ENCODE assay signal across 10 cellular contexts in genomic region chr7:100367676-100368613, GRCh38. TPM values are rescaled to one million over a fixed set of nuclear protein-coding genes. Genes with fewer than 3 reads are reported as not detected.
DNase-seq lines count a peak whose midpoint lies in the region; ATAC-seq, FAIRE-seq and TF ChIP-seq lines count a peak whose summit lies in the region.
"Had no signal": no experiment of that assay in that cellular context is flagged by ENCODE, and none has a peak within 500 bp of the region (broad histone marks: within the 10 kb centered on the region; RNA-seq: fewer than 3 reads in every experiment).

No MANE protein-coding gene starts in this region.

- H3K4me3 ChIP-seq in liver (ENCODE audit: low read depth in 1 of 3, low read length in 3 of 3) (no peak overlapping the region), thyroid gland (replicated peaks in 1 of 3) (no peak overlapping the region)
- H3K4me3 ChIP-seq: breast epithelium had no signal

- no peak for TF ChIP-seq RAD21 in liver (IDR thresholded peaks at IDR 0.05)

- no peak for TF ChIP-seq CTCF in activated CD8-positive, alpha-beta T cell treated with anti-CD3 and anti-CD28 coated beads for 36 hours (IDR thresholded peaks at IDR 0.05)
- TF ChIP-seq CTCF in liver (IDR thresholded peaks at IDR 0.05; ENCODE audit: low read depth, low read length, missing input control) (no peak), thyroid gland (IDR thresholded peaks at IDR 0.05) (no peak)

- no peaks in the 10 kb centered on the region for H3K9me3 Mint-ChIP-seq in activated T-cell treated with anti-CD3 and anti-CD28 coated beads, Interleukin-2, amount 50 U/mL, for 72 hours
- no peaks in the 10 kb centered on the region for H3K9me3 Mint-ChIP-seq in activated CD8-positive, alpha-beta T cell treated with anti-CD3 and anti-CD28 coated beads for 36 hours

- peak overlapping the region; percentile 51 to 64 for H3K27ac ChIP-seq in liver (ENCODE audit: low read depth in 1 of 2, low read length in 2 of 2)
- no peak overlapping the region for H3K27ac ChIP-seq in thyroid gland
- H3K27ac ChIP-seq: breast epithelium had no signal

- H3K36me3 ChIP-seq in liver (ENCODE audit: control insufficient read depth in 4 of 4, insufficient read depth in 3 of 4, low read depth in 1 of 4, low read length in 3 of 4) (peaks cover 0 to 7% (median 6%) of the 10 kb centered on the region in 4 donors), thyroid gland (no peaks in the 10 kb centered on the region)
- H3K36me3 ChIP-seq: breast epithelium had no signal

- no peak for TF ChIP-seq POLR2A in thyroid gland (IDR thresholded peaks at IDR 0.05)

- H3K9ac ChIP-seq in liver (ENCODE audit: low read depth in 1 of 2, low read length in 2 of 2) = no peak overlapping the region

- H3K27ac Mint-ChIP-seq in activated T-cell treated with anti-CD3 and anti-CD28 coated beads, Interleukin-2, amount 50 U/mL, for 72 hours = no peak overlapping the region
- peak overlapping the region; percentile 61 for H3K27ac Mint-ChIP-seq in activated CD8-positive, alpha-beta T cell treated with anti-CD3 and anti-CD28 coated beads for 36 hours

- ATAC-seq in activated T-cell treated with anti-CD3 and anti-CD28 coated beads, Interleukin-2, amount 50 U/mL, for 72 hours (replicated peaks in 1 of 2) = no peak
- ATAC-seq in activated CD8-positive, alpha-beta T cell treated with anti-CD3 and anti-CD28 coated beads for 36 hours = no peak

- intact Hi-C loops in activated CD8-positive, alpha-beta T cell treated with anti-CD3 and anti-CD28 coated beads for 36 hours (cut with micrococcal nuclease) = loop anchor here (5.0 kb wide), 1 partner anchor 34 kb away; no protein-coding TSS in a partner anchor
- intact Hi-C loops in thyroid gland (cut with DNase I) = no loop called here

- CTCF ChIA-PET in activated CD8-positive, alpha-beta T cell treated with anti-CD3 and anti-CD28 coated beads for 36 hours (lab: Charles Lee) = interaction anchor here (1.1 to 2.1 kb wide), 2 partner anchors 20 to 39 kb away, joined by 3 to 6 read pairs; no protein-coding TSS in a partner anchor

- H3K9me3 ChIP-seq in liver (ENCODE audit: control insufficient read depth in 4 of 4, low read length in 3 of 4) (no peaks in the 10 kb centered on the region), thyroid gland (no peaks in the 10 kb centered on the region)
- H3K9me3 ChIP-seq: breast epithelium had no signal

- FAIRE-seq in GM19239 (lab: Jason Lieb, UNC) = no peak

- H3K4me1 Mint-ChIP-seq in activated T-cell treated with anti-CD3 and anti-CD28 coated beads, Interleukin-2, amount 50 U/mL, for 72 hours (ENCODE audit: low read depth) = peaks cover 58% of the 10 kb centered on the region
- H3K4me1 Mint-ChIP-seq in activated CD8-positive, alpha-beta T cell treated with anti-CD3 and anti-CD28 coated beads for 36 hours (ENCODE audit: low read depth) = peaks cover 57% of the 10 kb centered on the region

- POLR2A ChIA-PET in activated CD8-positive, alpha-beta T cell treated with anti-CD3 and anti-CD28 coated beads for 36 hours (lab: Charles Lee) = interaction anchor here (0.6 to 1.4 kb wide), 6 partner anchors 9 to 82 kb away, joined by 3 to 5 read pairs (median 3); no protein-coding TSS in a partner anchor

- no peaks in the 10 kb centered on the region for H3K4me1 ChIP-seq in liver (ENCODE audit: control insufficient read depth in 4 of 4, insufficient read depth in 4 of 4, low read length in 3 of 4)
- H3K4me1 ChIP-seq in thyroid gland = no peaks in the 10 kb centered on the region
- H3K4me1 ChIP-seq: breast epithelium had no signal

- DNase-seq in activated T-cell treated with anti-CD3 and anti-CD28 coated beads, Interleukin-2, amount 50 U/mL, for 1 hour = peak; percentile 19
- DNase-seq in activated T-cell treated with anti-CD3 and anti-CD28 coated beads, Interleukin-2, amount 50 U/mL, for 72 hours = no peak
- no peak for DNase-seq in activated CD8-positive, alpha-beta T cell treated with anti-CD3 and anti-CD28 coated beads for 36 hours
- peak; percentile 23 to 33 for DNase-seq in thyroid gland
- DNase-seq in GM19239 (ENCODE audit: insufficient read length, low spot score) = no peak
- DNase-seq in NCI-H1092 treated with DMSO at 0.1 percent for 48 hours (lab: John Stamatoyannopoulos, UW) = no peak
- DNase-seq in NCI-H446 (lab: John Stamatoyannopoulos, UW) = no peak
- DNase-seq: T-helper 1 cell had no signal

- H3K36me3 Mint-ChIP-seq in activated T-cell treated with anti-CD3 and anti-CD28 coated beads, Interleukin-2, amount 50 U/mL, for 72 hours (ENCODE audit: insufficient read depth in 2 of 2) = peaks cover 3 to 22% of the 10 kb centered on the region in 2 donors
- peaks cover 31% of the 10 kb centered on the region for H3K36me3 Mint-ChIP-seq in activated CD8-positive, alpha-beta T cell treated with anti-CD3 and anti-CD28 coated beads for 36 hours (ENCODE audit: low read depth)

- no peak overlapping the region for H3K4me3 Mint-ChIP-seq in activated T-cell treated with anti-CD3 and anti-CD28 coated beads, Interleukin-2, amount 50 U/mL, for 72 hours
- no peak overlapping the region for H3K4me3 Mint-ChIP-seq in activated CD8-positive, alpha-beta T cell treated with anti-CD3 and anti-CD28 coated beads for 36 hours

- no peaks in the 10 kb centered on the region for H3K27me3 ChIP-seq in liver (ENCODE audit: control insufficient read depth in 4 of 4, insufficient read depth in 4 of 4, low read length in 3 of 4)
- H3K27me3 ChIP-seq in thyroid gland = no peaks in the 10 kb centered on the region
- H3K27me3 ChIP-seq: breast epithelium had no signal

- WGBS in liver = 88% methylated on average over 12 of the region's 12 CpGs
- 74 to 75% methylated on average over 12 of the region's 12 CpGs for WGBS in thyroid gland, 2 donors

- no peaks in the 10 kb centered on the region for H3K27me3 Mint-ChIP-seq in activated T-cell treated with anti-CD3 and anti-CD28 coated beads, Interleukin-2, amount 50 U/mL, for 72 hours (ENCODE audit: low read depth)
- no peaks in the 10 kb centered on the region for H3K27me3 Mint-ChIP-seq in activated CD8-positive, alpha-beta T cell treated with anti-CD3 and anti-CD28 coated beads for 36 hours

TF ChIP-seq in liver, 16 proteins besides CTCF, POLR2A, EP300 and RAD21:
- no peak for TF ChIP-seq GABPA (IDR thresholded peaks at IDR 0.05 in 1 of 2, conservative IDR thresholded peaks at IDR 0.05 in 1 of 2)
- TF ChIP-seq HNF4A (conservative IDR thresholded peaks at IDR 0.05) = no peak
- no peak for TF ChIP-seq SP1 (IDR thresholded peaks at IDR 0.05)
- TF ChIP-seq ATF3 (IDR thresholded peaks at IDR 0.05) = no peak
- no peak for TF ChIP-seq FOXA1 (IDR thresholded peaks at IDR 0.05)

RNA-seq across cellular contexts. Expression of gene PILRA, which starts 5.3 kb away (rescaled TPM):
- 10 to 100 TPM in 1 of 2 donors, 1 to 10 TPM in 1; 3.4 to 14.1 TPM for total RNA-seq in activated T-cell treated with anti-CD3 and anti-CD28 coated beads, Interleukin-2, amount 50 U/mL, for 72 hours
- total RNA-seq in activated CD8-positive, alpha-beta T cell treated with anti-CD3 and anti-CD28 coated beads for 36 hours = 1 to 10 TPM; 5.8 to 6.6 TPM
- total RNA-seq in liver = 1 to 10 TPM; 2.8 to 3.5 TPM
- polyA plus RNA-seq in liver = 1 to 10 TPM; 1.5 to 3.5 TPM
- 1 to 10 TPM; 2.4 to 6.4 (median 4.4) TPM for total RNA-seq in thyroid gland

RNA-seq across cellular contexts. Expression of gene PILRB, which starts 10.0 kb away (rescaled TPM):
- total RNA-seq in activated T-cell treated with anti-CD3 and anti-CD28 coated beads, Interleukin-2, amount 50 U/mL, for 72 hours = 10 to 100 TPM; 43.6 to 78.3 TPM
- total RNA-seq in activated CD8-positive, alpha-beta T cell treated with anti-CD3 and anti-CD28 coated beads for 36 hours = 10 to 100 TPM; 43.7 to 46.8 TPM
- 10 to 100 TPM in 1 of 2 donors, 1 to 10 TPM in 1; 6.0 to 50.8 TPM for total RNA-seq in liver
- 10 to 100 TPM; 12.2 to 16.5 TPM for polyA plus RNA-seq in liver
- 10 to 100 TPM; 60.9 to 86.5 (median 73.9) TPM for total RNA-seq in thyroid gland

Comparison
In these comparisons a context has a peak if more than half of its experiments do, and no peak if none do; other contexts are left out.
1. DNase-seq: peak in activated T-cell treated with anti-CD3 and anti-CD28 coated beads, Interleukin-2, amount 50 U/mL, for 1 hour (single experiment) and thyroid gland (2 of 2); none in activated T-cell treated with anti-CD3 and anti-CD28 coated beads, Interleukin-2, amount 50 U/mL, for 72 hours (0 of 2), activated CD8-positive, alpha-beta T cell treated with anti-CD3 and anti-CD28 coated beads for 36 hours (single experiment), GM19239 (single experiment), NCI-H1092 treated with DMSO at 0.1 percent for 48 hours (single experiment) and NCI-H446 (0 of 2).
2. H3K27ac ChIP-seq: peak in liver (2 of 2); none in thyroid gland (0 of 3).